In the genomic region with DNA sequence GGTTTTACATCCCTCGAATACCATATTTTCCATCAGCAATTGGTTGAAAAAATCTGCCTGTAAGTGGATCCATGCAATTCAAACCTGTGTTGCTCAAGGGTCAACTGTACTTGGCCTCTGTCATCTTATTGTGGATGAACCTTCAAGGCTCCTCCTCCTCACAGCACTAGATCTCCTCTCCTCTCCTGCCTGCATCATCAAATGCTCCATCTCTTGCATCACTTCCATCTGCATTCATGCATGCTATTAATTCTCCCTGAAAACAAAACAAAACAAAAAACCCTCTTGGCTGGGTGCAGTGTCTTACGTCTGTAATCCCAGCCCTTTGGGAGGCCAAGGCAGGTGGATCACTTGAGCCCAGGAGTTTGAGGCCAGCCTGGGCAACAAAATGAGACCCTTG, we compare ENCODE assay signal across 13 cellular contexts. TPM values are rescaled to one million over a fixed set of nuclear protein-coding genes. Genes with fewer than 3 reads are reported as not detected.
DNase-seq lines count a peak whose midpoint lies in the region; ATAC-seq, FAIRE-seq and TF ChIP-seq lines count a peak whose summit lies in the region.
"Had no signal": no experiment of that assay in that cellular context is flagged by ENCODE, and none has a peak within 500 bp of the region (broad histone marks: within the 10 kb centered on the region; RNA-seq: fewer than 3 reads in every experiment).

No MANE protein-coding gene starts in this region.

- no TSS peak for BruUV-seq in K562 (replicated peaks; lab: Mats Ljungman, UMichigan)

- H3F3A ChIP-seq in MM.1S (ENCODE audit: insufficient read depth, low read length): peaks cover 3% of the 10 kb centered on the region; the same call in 1 of the 2 replicates

- no peaks in the 10 kb centered on the region for H3K9me2 ChIP-seq in MM.1S (replicated peaks; ENCODE audit: insufficient read depth, low read length)

- H3K4me3 ChIP-seq in BLaER1 treated with 17β-estradiol and CSF1 and Interleukin-3, amounts not matched to agents 10 nM and 100 nM: no peak overlapping the region
- H3K4me3 ChIP-seq in MM.1S (ENCODE audit: low read length): no peak overlapping the region
- H3K4me3 ChIP-seq in K562: no peak overlapping the region
- no peak overlapping the region for H3K4me3 ChIP-seq in kidney (ENCODE audit: low read length in 2 of 2)
- H3K4me3 ChIP-seq: tibial nerve had no signal

- no peak for TF ChIP-seq EP300 in K562 (IDR thresholded peaks at IDR 0.05; ENCODE audit: low read length)

- TF ChIP-seq POLR2A in K562 (conservative IDR thresholded peaks at IDR 0.05): no peak

- no peak for DNase-seq in MM.1S
- DNase-seq in K562 (ENCODE audit: extremely low read depth in 1 of 4, low spot score in 3 of 4): no peak
- DNase-seq in kidney tubule cell (ENCODE audit: low spot score): peak; percentile 89
- DNase-seq in stimulated activated naive CD8-positive, alpha-beta T cell treated with anti-CD3 and anti-CD28 coated beads, Interleukin-15, Interleukin-2, amounts not matched to agents 100 U/mL and 50 U/mL, for 24 hours: no peak
- DNase-seq in kidney: no peak
- DNase-seq: activated CD4-positive, alpha-beta T cell treated with anti-CD3 and anti-CD28 coated beads, Interleukin-2, amount 10 ng/mL, durations not matched to agents 24 days and 14 days; activated naive CD4-positive, alpha-beta T cell treated with anti-CD3 and anti-CD28 coated beads, Interleukin-2, amount 50 U/mL, for 16 hours; NCI-H146; Right ventricle myocardium superior had no signal

- TF ChIP-seq CTCF in MM.1S (IDR thresholded peaks at IDR 0.05; ENCODE audit: low read length): no peak
- no peak for TF ChIP-seq CTCF in K562 (IDR thresholded peaks at IDR 0.05 in 2 of 3, conservative IDR thresholded peaks at IDR 0.05 in 1 of 3; ENCODE audit: insufficient read depth in 2 of 3, low read depth in 1 of 3, low read length in 3 of 3)
- no peak for TF ChIP-seq CTCF in kidney (IDR thresholded peaks at IDR 0.05; ENCODE audit: borderline replicate concordance, extremely low read depth, insufficient read depth)

- H3K9me1 ChIP-seq in K562 (ENCODE audit: control insufficient read depth, insufficient read depth, low read length): no peaks in the 10 kb centered on the region

- no peak for ATAC-seq in K562
- ATAC-seq in stimulated activated naive CD8-positive, alpha-beta T cell treated with anti-CD3 and anti-CD28 coated beads, Interleukin-15, Interleukin-2, amounts not matched to agents 100 U/mL and 50 U/mL, for 24 hours: no peak
- ATAC-seq in HG03520 (IDR thresholded peaks at IDR 0.05; ENCODE audit: unreplicated experiment): no peak
- ATAC-seq in HG02938 (IDR thresholded peaks at IDR 0.05; ENCODE audit: unreplicated experiment): no peak

- TF ChIP-seq RAD21 in K562 (CRISPR knock-in tag; conservative IDR thresholded peaks at IDR 0.05 in 1 of 2, IDR thresholded peaks at IDR 0.05 in 1 of 2): no peak

- H3K36me3 ChIP-seq in BLaER1 treated with 17β-estradiol and CSF1 and Interleukin-3, amounts not matched to agents 10 nM and 100 nM: no peaks in the 10 kb centered on the region
- H3K36me3 ChIP-seq in MM.1S (replicated peaks; ENCODE audit: insufficient read depth, low read length): no peaks in the 10 kb centered on the region
- H3K36me3 ChIP-seq in K562 (ENCODE audit: control insufficient read depth, insufficient read depth, low read length): no peaks in the 10 kb centered on the region
- no peaks in the 10 kb centered on the region for H3K36me3 ChIP-seq in kidney (ENCODE audit: control insufficient read depth in 1 of 2, insufficient read depth in 2 of 2, low read length in 2 of 2)
- H3K36me3 ChIP-seq: tibial nerve had no signal

- H3K79me2 ChIP-seq in MM.1S (ENCODE audit: low read length) (no peaks in the 10 kb centered on the region), K562 (ENCODE audit: control insufficient read depth, insufficient read depth, low read length) (no peaks in the 10 kb centered on the region)

- CTCF ChIA-PET in K562 (lab: Yijun Ruan, JAX; ENCODE audit: low intra/inter-chr PET ratio): no interaction called here

- in situ Hi-C loops in K562 (cut with MboI): no loop called here

- H3K9ac ChIP-seq in BLaER1 treated with 17β-estradiol and CSF1 and Interleukin-3, amounts not matched to agents 10 nM and 100 nM: no peak overlapping the region
- H3K9ac ChIP-seq in MM.1S (ENCODE audit: low read length) (no peak overlapping the region), K562 (ENCODE audit: insufficient read depth in 1 of 2, low read depth in 2 of 2, low read length in 2 of 2) (no peak overlapping the region), kidney (ENCODE audit: low read length in 2 of 2) (no peak overlapping the region)

- POLR2A ChIA-PET in K562 (lab: Yijun Ruan, JAX): no interaction called here

- no peaks in the 10 kb centered on the region for H4K20me1 ChIP-seq in BLaER1 treated with 17β-estradiol and CSF1 and Interleukin-3, amounts not matched to agents 10 nM and 100 nM
- H4K20me1 ChIP-seq in MM.1S (ENCODE audit: insufficient read depth, low read length) (no peaks in the 10 kb centered on the region), K562 (replicated peaks; ENCODE audit: control insufficient read depth, insufficient read depth, low read length) (no peaks in the 10 kb centered on the region)

- no peaks in the 10 kb centered on the region for H3K27me3 ChIP-seq in BLaER1 treated with 17β-estradiol and CSF1 and Interleukin-3, amounts not matched to agents 10 nM and 100 nM
- no peaks in the 10 kb centered on the region for H3K27me3 ChIP-seq in MM.1S (replicated peaks; ENCODE audit: insufficient read depth, low read length)
- H3K27me3 ChIP-seq in K562 (ENCODE audit: control insufficient read depth in 2 of 2, insufficient read depth in 2 of 2, low read length in 2 of 2): no peaks in the 10 kb centered on the region
- H3K27me3 ChIP-seq: tibial nerve had no signal

- peaks cover 8 to 52% (median 31%) of the 10 kb centered on the region in 10 experiments for H3K4me1 ChIP-seq in BLaER1 treated with 17β-estradiol and CSF1 and Interleukin-3, amounts not matched to agents 10 nM and 100 nM
- 0 out of 2 replicates have a peak, but pooled peaks cover 8% of the 10 kb centered on the region for H3K4me1 ChIP-seq in MM.1S (ENCODE audit: low read length)
- peaks cover 0 to 4% of the 10 kb centered on the region in 2 experiments; a peak in 4 of 5 replicates for H3K4me1 ChIP-seq in K562 (replicated peaks in 1 of 2; ENCODE audit: control insufficient read depth in 2 of 2, insufficient read depth in 2 of 2, low read length in 2 of 2)
- peaks cover 0 to 3% of the 10 kb centered on the region in 2 donors for H3K4me1 ChIP-seq in kidney (ENCODE audit: control insufficient read depth in 1 of 2, insufficient read depth in 1 of 2, low read depth in 1 of 2, low read length in 2 of 2)

- FAIRE-seq in K562 (lab: Jason Lieb, UNC): no peak
- FAIRE-seq in kidney (lab: Jason Lieb, UNC): no peak

- peaks cover 0 to 4% (median 0%) of the 10 kb centered on the region in 11 experiments; a peak in 4 of 22 replicates for H3K9me3 ChIP-seq in BLaER1 treated with 17β-estradiol and CSF1 and Interleukin-3, amounts not matched to agents 10 nM and 100 nM (replicated peaks in 1 of 11)
- H3K9me3 ChIP-seq in MM.1S (replicated peaks; ENCODE audit: insufficient read depth, low read length) (no peaks in the 10 kb centered on the region), K562 (replicated peaks; ENCODE audit: control insufficient read depth, insufficient read depth, low read depth, low read length) (no peaks in the 10 kb centered on the region), kidney (ENCODE audit: control insufficient read depth in 1 of 2, low read length in 2 of 2) (no peaks in the 10 kb centered on the region)
- H3K9me3 ChIP-seq: tibial nerve had no signal

- no peak overlapping the region for H2AFZ ChIP-seq in MM.1S (ENCODE audit: low read length)
- no peak overlapping the region for H2AFZ ChIP-seq in K562 (ENCODE audit: low read depth, low read length)

- H3K27ac ChIP-seq in BLaER1 treated with 17β-estradiol and CSF1 and Interleukin-3, amounts not matched to agents 10 nM and 100 nM: peak overlapping the region in 2 of 11 experiments; percentile 4 to 20; a peak in 2 of 22 replicates
- H3K27ac ChIP-seq in MM.1S (ENCODE audit: low read length) (no peak overlapping the region; the same call in 1 of the 2 replicates), K562 (ENCODE audit: extremely low read depth, low read depth, low read length) (no peak overlapping the region), kidney (ENCODE audit: low read depth in 2 of 2, low read length in 2 of 2) (no peak overlapping the region)
- H3K27ac ChIP-seq: tibial nerve had no signal

- 38% methylated on average over 2 of the region's 2 CpGs for WGBS in K562 (ENCODE audit: insufficient coverage, low coverage, missing lambda C conversion rate)

- intact Hi-C loops in K562 (cut with micrococcal nuclease): loop anchor here (5.0 kb wide), 1 partner anchor 35 kb away; no protein-coding TSS in a partner anchor
- intact Hi-C loops in kidney (cut with DNase I): no loop called here

- H3K4me2 ChIP-seq in BLaER1 treated with 17β-estradiol and CSF1 and Interleukin-3, amounts not matched to agents 10 nM and 100 nM: peak overlapping the region in 10 of 11 experiments; percentile 32 to 76 (median 58); a peak in 20 of 22 replicates
- H3K4me2 ChIP-seq in MM.1S (ENCODE audit: low read depth, low read length) (peak overlapping the region; percentile 27; the same call in 1 of the 2 replicates), K562 (ENCODE audit: insufficient read depth, low read length) (no peak overlapping the region)

RNA-seq across cellular contexts. Expression of gene BCL2L10, which starts 10.1 kb away (rescaled TPM):
- total RNA-seq in K562 (2011; cell fraction: chromatin; rRNA removed; ENCODE audit: low replicate concordance): not detected in 2 replicates
- total RNA-seq in K562 (2011; cell fraction: nucleolus; rRNA removed): not detected in 2 replicates
- total RNA-seq in K562 (2011; cell fraction: nucleoplasm; rRNA removed): not detected in 2 replicates
- not detected in 2 replicates for total RNA-seq in K562 (2014; rRNA removed)
- total RNA-seq in K562 (2014; rRNA removed; fragmentation: Illumina TruSeq; extraction: Trizol): not detected in 2 replicates
- total RNA-seq in K562 (2015; rRNA removed; fragmentation: Illumina TruSeq; extraction: Trizol): not detected in 2 replicates
- not detected in 2 replicates for total RNA-seq in K562 (2021)
- polyA plus RNA-seq in K562 (2011; rRNA removed): not detected in 2 replicates
- not detected in 2 replicates for polyA plus RNA-seq in K562 (2011; cell fraction: cytosol; rRNA removed)
- polyA plus RNA-seq in K562 (2011; cell fraction: nucleus; rRNA removed): not detected in 2 replicates
- polyA plus RNA-seq in K562 (2012): not detected in 2 replicates
- not detected in 2 replicates for polyA plus RNA-seq in K562 (2014; fragmentation: Illumina TruSeq; extraction: Trizol)
- not detected for polyA plus RNA-seq in K562 (2014; fragmentation: Nextera tagmentation; extraction: Ambion mirVana)
- polyA plus RNA-seq in K562 (2014; rRNA removed): not detected in 2 replicates
- polyA minus RNA-seq in K562 (2011; rRNA and poly(A)+ RNA removed): not detected in 2 replicates
- polyA minus RNA-seq in K562 (2011; cell fraction: cytosol; rRNA and poly(A)+ RNA removed): not detected in 2 replicates
- polyA minus RNA-seq in K562 (2011; cell fraction: nucleus; rRNA and poly(A)+ RNA removed): not detected in 2 replicates
- 1.4 TPM for total RNA-seq in kidney
- polyA plus RNA-seq in kidney (ENCODE audit: insufficient read depth, low read depth, low replicate concordance): 3.3 TPM
- total RNA-seq: activated CD4-positive, alpha-beta T cell treated with anti-CD3 and anti-CD28 coated beads, Interleukin-2, amount 10 ng/mL, durations not matched to agents 24 days and 14 days; Right ventricle myocardium superior; tibial nerve had no signal
